In genomic region chr12:58959639-58960300, GRCh38 we compare ENCODE assay signal across 23 cellular contexts. TPM values are rescaled to one million over a fixed set of nuclear protein-coding genes. Genes with fewer than 3 reads are reported as not detected.
"Had no signal": no experiment of that assay in that cellular context is flagged by ENCODE, and none has a peak within 500 bp of the region (broad histone marks: within the 10 kb centered on the region; RNA-seq: fewer than 3 reads in every experiment).

No MANE protein-coding gene starts in this region.

- H3K27me3 ChIP-seq: brain microvascular endothelial cell, dorsolateral prefrontal cortex, esophagus muscularis mucosa, gastrocnemius medialis, neural progenitor cell, testis, upper lobe of left lung had no signal

- H3K9ac ChIP-seq: neural progenitor cell had no signal

- H3K9me3 ChIP-seq: esophagus muscularis mucosa, gastrocnemius medialis, testis, upper lobe of left lung had no signal

- H3K36me3 ChIP-seq: brain microvascular endothelial cell, esophagus muscularis mucosa, gastrocnemius medialis, neural progenitor cell, upper lobe of left lung had no signal

- H3K27ac ChIP-seq: brain microvascular endothelial cell, dorsolateral prefrontal cortex, esophagus muscularis mucosa, gastrocnemius medialis, neural progenitor cell, testis, upper lobe of left lung had no signal

- DNase-seq: activated CD4-positive, alpha-beta memory T cell treated with anti-CD3 and anti-CD28 coated beads, Interleukin-2, amount 10 ng/mL, durations not matched to agents 7 days and 5 days; activated CD4-positive, alpha-beta T cell treated with anti-CD3 and anti-CD28 coated beads, Interleukin-2, amount 10 ng/mL, durations not matched to agents 24 days and 14 days; activated effector memory CD4-positive, alpha-beta T cell treated with Interleukin-2 at 50 U/mL for 16 hours; activated naive CD4-positive, alpha-beta T cell treated with anti-CD3 and anti-CD28 coated beads, Interleukin-2, amount 10 ng/mL, durations not matched to agents 7 days and 5 days; activated naive CD8-positive, alpha-beta T cell treated with anti-CD3 and anti-CD28 coated beads, Interleukin-2, amount 50 U/mL, for 24 hours; activated T-cell treated with anti-CD3 and anti-CD28 coated beads, Interleukin-2, amount 50 U/mL, for 72 hours; brain microvascular endothelial cell; caudate nucleus; dorsolateral prefrontal cortex; effector memory CD8-positive, alpha-beta T cell; gastrocnemius medialis; hypothalamus; mesendoderm; naive thymus-derived CD4-positive, alpha-beta T cell; retina; stimulated activated CD4-positive, alpha-beta T cell treated with anti-CD3 and anti-CD28 coated beads, Interleukin-2, amount 100 ng/mL, for 48 hours; stimulated activated CD8-positive, alpha-beta memory T cell treated with anti-CD3 and anti-CD28 coated beads, Interleukin-4, amount 100 ng/mL, for 48 hours; stimulated activated naive CD4-positive, alpha-beta T cell; T-helper 2 cell; testis; upper lobe of left lung had no signal

- H3K4me1 ChIP-seq: esophagus muscularis mucosa, gastrocnemius medialis, testis, upper lobe of left lung had no signal

- H3K4me3 ChIP-seq: dorsolateral prefrontal cortex, esophagus muscularis mucosa, gastrocnemius medialis, neural progenitor cell, testis, upper lobe of left lung had no signal

- H2AFZ ChIP-seq: neural progenitor cell had no signal

- H3K4me2 ChIP-seq: neural progenitor cell had no signal

RNA-seq across cellular contexts. Expression of gene LRIG3, which starts 39.5 kb away (rescaled TPM):
- total RNA-seq: activated CD4-positive, alpha-beta T cell treated with anti-CD3 and anti-CD28 coated beads, Interleukin-2, amount 10 ng/mL, durations not matched to agents 24 days and 14 days had no signal
- polyA plus RNA-seq: naive thymus-derived CD4-positive, alpha-beta T cell had no signal
